In genomic region chr12:124658302-124658701, GRCh38 we compare ENCODE assay signal across 18 cellular contexts.
DNase-seq lines count a peak whose midpoint lies in the region; ATAC-seq and TF ChIP-seq lines count a peak whose summit lies in the region.
"Had no signal": no experiment of that assay in that cellular context is flagged by ENCODE, and none has a peak within 500 bp of the region (broad histone marks: within the 10 kb centered on the region; RNA-seq: fewer than 3 reads in every experiment).

No MANE protein-coding gene starts in this region.

- 92% methylated on average over 4 of the region's 4 CpGs for WGBS in mesenchymal stem cell
- 90 to 94% (median 93%) methylated on average over 4 of the region's 4 CpGs for WGBS in heart left ventricle, 4 donors

- TF ChIP-seq POLR2A in heart left ventricle (IDR thresholded peaks at IDR 0.05): no peak

- no peak overlapping the region for H2BK120ac ChIP-seq in mesenchymal stem cell (ENCODE audit: low read depth, low read length)

- H2BK12ac ChIP-seq in mesenchymal stem cell (ENCODE audit: low read length in 2 of 2): peak overlapping the region in 1 of 2 experiments; percentile 2

- no peak overlapping the region for H3K18ac ChIP-seq in mesenchymal stem cell (ENCODE audit: low read depth in 1 of 2, low read length in 2 of 2)

- H3K79me1 ChIP-seq in mesenchymal stem cell (replicated peaks; ENCODE audit: low read length, poor library complexity, severe bottlenecking): no peaks in the 10 kb centered on the region

- no peak overlapping the region for H3K23ac ChIP-seq in mesenchymal stem cell (ENCODE audit: low read length in 2 of 2)

- TF ChIP-seq CTCF in WERI-Rb-1 (IDR thresholded peaks at IDR 0.05; ENCODE audit: low read depth, low read length) (no peak), heart left ventricle (IDR thresholded peaks at IDR 0.05) (no peak)

- peak overlapping the region; percentile 26 for H3K27ac Mint-ChIP-seq in dendritic cell treated with granulocyte-macrophage colony-stimulating factor and Interleukin-4, amounts not matched to agents 40 ng/mL and 50 ng/mL, for 4 days
- H3K27ac Mint-ChIP-seq: CD4-positive, alpha-beta memory T cell; H9; HFFc6 had no signal

- no peak overlapping the region for H2BK15ac ChIP-seq in mesenchymal stem cell (ENCODE audit: low read depth, poor library complexity, severe bottlenecking)

- H3K14ac ChIP-seq in mesenchymal stem cell (ENCODE audit: low read length in 2 of 2): no peak overlapping the region

- intact Hi-C loops in dendritic cell treated with granulocyte-macrophage colony-stimulating factor and Interleukin-4, amounts not matched to agents 40 ng/mL and 50 ng/mL, for 4 days (cut with micrococcal nuclease): no loop called here
- intact Hi-C loops in heart left ventricle (cut with DNase I): loop anchor here in 2 of 10 donors (10.0 kb wide), 2 partner anchors 74 to 106 kb away; no protein-coding TSS in a partner anchor

- peaks cover 21% of the 10 kb centered on the region for H3K36me3 ChIP-seq in WERI-Rb-1
- H3K36me3 ChIP-seq in mesenchymal stem cell (ENCODE audit: control insufficient read depth in 1 of 2, insufficient read depth in 2 of 2, low read depth in 1 of 2, low read length in 2 of 2): no peaks in the 10 kb centered on the region
- H3K36me3 ChIP-seq in heart left ventricle: no peaks in the 10 kb centered on the region

- H3K4me3 Mint-ChIP-seq in dendritic cell treated with granulocyte-macrophage colony-stimulating factor and Interleukin-4, amounts not matched to agents 40 ng/mL and 50 ng/mL, for 4 days: no peak overlapping the region
- H3K4me3 Mint-ChIP-seq: CD4-positive, alpha-beta memory T cell; H9; HFFc6 had no signal

- H3K4me2 ChIP-seq in mesenchymal stem cell (ENCODE audit: low read length, poor library complexity, severe bottlenecking): no peak overlapping the region
- H3K4me2 ChIP-seq: A549 had no signal

- H4K8ac ChIP-seq in mesenchymal stem cell (ENCODE audit: low read length): no peak overlapping the region

- H3K27me3 ChIP-seq in WERI-Rb-1 (ENCODE audit: insufficient read depth, low read depth, severe bottlenecking): no peaks in the 10 kb centered on the region
- H3K27me3 ChIP-seq in mesenchymal stem cell (ENCODE audit: control insufficient read depth in 1 of 2, insufficient read depth in 1 of 2, low read length in 2 of 2): no peaks in the 10 kb centered on the region
- H3K27me3 ChIP-seq in heart left ventricle: no peaks in the 10 kb centered on the region

- H3K4ac ChIP-seq in mesenchymal stem cell (ENCODE audit: low read depth in 1 of 2, low read length in 2 of 2): no peak overlapping the region

- DNase-seq in WERI-Rb-1 (no peak), mesenchymal stem cell (no peak), EL (no peak), NCI-H748 treated with DMSO at 0.1 percent for 48 hours (lab: John Stamatoyannopoulos, UW) (no peak), heart left ventricle (no peak)
- DNase-seq: 8988T; ACHN; C1 segment of cervical spinal cord; Calu3; CD4-positive, alpha-beta memory T cell; COR-L47; GM23248; H9; HFFc6 had no signal

- H3K9ac ChIP-seq in mesenchymal stem cell (ENCODE audit: low read length): no peak overlapping the region
- H3K9ac ChIP-seq: GM23248 had no signal

- H2AK5ac ChIP-seq in mesenchymal stem cell (ENCODE audit: low read length, severe bottlenecking): peak overlapping the region; percentile 0

- peak overlapping the region; percentile 15 for H4K91ac ChIP-seq in mesenchymal stem cell (ENCODE audit: low read length)

- H2AFZ ChIP-seq in mesenchymal stem cell (ENCODE audit: low read depth, low read length): no peak overlapping the region
- H2AFZ ChIP-seq: GM23248 had no signal

- no peak overlapping the region for H2BK5ac ChIP-seq in mesenchymal stem cell (ENCODE audit: low read depth, low read length, poor library complexity, severe bottlenecking)

- no peak overlapping the region for H3K4me3 ChIP-seq in WERI-Rb-1 (ENCODE audit: low read depth, low read length)
- H3K4me3 ChIP-seq in mesenchymal stem cell (ENCODE audit: insufficient read depth in 1 of 2, low read depth in 1 of 2, low read length in 2 of 2): no peak overlapping the region
- no peak overlapping the region for H3K4me3 ChIP-seq in heart left ventricle
- H3K4me3 ChIP-seq: A549, GM23248 had no signal

- peaks cover 32% of the 10 kb centered on the region for H3K4me1 ChIP-seq in mesenchymal stem cell (ENCODE audit: control insufficient read depth, insufficient read depth, low read depth, low read length)
- H3K4me1 ChIP-seq in heart left ventricle: peaks cover 0 to 46% (median 30%) of the 10 kb centered on the region in 12 donors

- H3K27me3 Mint-ChIP-seq in dendritic cell treated with granulocyte-macrophage colony-stimulating factor and Interleukin-4, amounts not matched to agents 40 ng/mL and 50 ng/mL, for 4 days: peaks cover 12% of the 10 kb centered on the region

- H3K9me3 Mint-ChIP-seq in dendritic cell treated with granulocyte-macrophage colony-stimulating factor and Interleukin-4, amounts not matched to agents 40 ng/mL and 50 ng/mL, for 4 days: no peaks in the 10 kb centered on the region
- H3K9me3 Mint-ChIP-seq: H9, HFFc6 had no signal

- H3K36me3 Mint-ChIP-seq in dendritic cell treated with granulocyte-macrophage colony-stimulating factor and Interleukin-4, amounts not matched to agents 40 ng/mL and 50 ng/mL, for 4 days (ENCODE audit: low read depth): no peaks in the 10 kb centered on the region

- ATAC-seq in heart left ventricle (no peak), HG03378 (IDR thresholded peaks at IDR 0.05; ENCODE audit: unreplicated experiment) (no peak)
- ATAC-seq: A549, HCT116 had no signal

- H3K9me3 ChIP-seq in WERI-Rb-1 (ENCODE audit: severe bottlenecking) (peaks cover 2% of the 10 kb centered on the region), mesenchymal stem cell (ENCODE audit: control insufficient read depth, low read length) (no peaks in the 10 kb centered on the region), heart left ventricle (no peaks in the 10 kb centered on the region)
- H3K9me3 ChIP-seq: A549 had no signal

- peaks cover 53% of the 10 kb centered on the region for H3K4me1 Mint-ChIP-seq in dendritic cell treated with granulocyte-macrophage colony-stimulating factor and Interleukin-4, amounts not matched to agents 40 ng/mL and 50 ng/mL, for 4 days (ENCODE audit: low read depth)
- H3K4me1 Mint-ChIP-seq: CD4-positive, alpha-beta memory T cell had no signal

- H3K27ac ChIP-seq in WERI-Rb-1 (peak overlapping the region; percentile 16; the same call in 1 of the 2 replicates), mesenchymal stem cell (ENCODE audit: low read length, poor library complexity, severe bottlenecking) (no peak overlapping the region), heart left ventricle (no peak overlapping the region)
- H3K27ac ChIP-seq: A549, GM23248 had no signal
